Comparison of ENCODE assay signal across 13 cellular contexts in the genomic region with DNA sequence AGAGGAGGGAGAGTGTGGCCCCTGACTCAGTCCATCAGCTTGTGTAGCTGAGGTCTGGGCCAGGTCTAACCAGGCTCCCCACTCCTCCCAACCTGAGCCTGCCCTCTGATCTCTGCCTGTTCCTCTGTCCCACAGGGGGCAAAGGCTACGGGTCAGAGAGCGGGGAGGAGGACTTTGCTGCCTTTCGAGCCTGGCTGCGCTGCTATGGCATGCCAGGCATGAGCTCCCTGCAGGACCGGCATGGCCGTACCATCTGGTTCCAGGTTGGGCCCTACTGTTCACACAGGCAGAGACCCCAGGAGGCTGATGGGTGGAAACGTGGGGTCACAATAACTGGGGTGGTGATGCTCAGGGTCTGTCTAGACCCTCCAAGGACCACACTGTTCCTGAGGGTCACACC.
"Had no signal": no experiment of that assay in that cellular context is flagged by ENCODE, and none has a peak within 500 bp of the region (broad histone marks: within the 10 kb centered on the region; RNA-seq: fewer than 3 reads in every experiment).

No MANE protein-coding gene starts in this region.

- H3K4me3 ChIP-seq: adrenal gland, heart right ventricle, lower lobe of right lung had no signal

- H3K27me3 Mint-ChIP-seq: T-cell had no signal

- H3K27ac ChIP-seq: adrenal gland, heart right ventricle, lower lobe of right lung, neutrophil had no signal

- H3K9me3 ChIP-seq: adrenal gland, lower lobe of right lung, neutrophil had no signal

- H3K4me3 Mint-ChIP-seq: mesothelial cell of epicardium, T-cell had no signal

- H3K27me3 ChIP-seq: adrenal gland had no signal

- ATAC-seq: lower lobe of right lung, right cardiac atrium, T-cell had no signal

- DNase-seq: activated CD4-positive, alpha-beta T cell treated with anti-CD3 and anti-CD28 coated beads for 4 hours; activated CD8-positive, alpha-beta memory T cell treated with anti-CD3 and anti-CD28 coated beads for 24 hours; activated naive CD4-positive, alpha-beta T cell treated with anti-CD3 and anti-CD28 coated beads, Interleukin-2, amount 50 U/mL, for 16 hours; heart right ventricle; kidney glomerular epithelial cell; lower lobe of right lung; right cardiac atrium; stimulated activated CD4-positive, alpha-beta T cell treated with anti-CD3 and anti-CD28 coated beads, Interleukin-1b, Interleukin-23, amount 100 ng/mL, for 48 hours; stimulated activated naive CD4-positive, alpha-beta T cell treated with Interleukin-2 at 50 U/mL for 16 hours; T-cell had no signal

- H3K9me3 Mint-ChIP-seq: mesothelial cell of epicardium had no signal

- H3K27ac Mint-ChIP-seq: mesothelial cell of epicardium, T-cell had no signal
